Comparison of ENCODE assay signal across 1 cellular context in genomic region chr20:1392693-1393506, GRCh38.
TF ChIP-seq lines count a peak whose summit lies in the region.

Gene FKBP1A, minus strand, starts transcription at chr20:1393054. Its CDS starts 56 bp downstream, at chr20:1392998.

TF ChIP-seq in HepG2, 621 proteins besides CTCF, POLR2A, EP300 and RAD21 (continued from another document and continues in another):
- TF ChIP-seq, protein P1, sequence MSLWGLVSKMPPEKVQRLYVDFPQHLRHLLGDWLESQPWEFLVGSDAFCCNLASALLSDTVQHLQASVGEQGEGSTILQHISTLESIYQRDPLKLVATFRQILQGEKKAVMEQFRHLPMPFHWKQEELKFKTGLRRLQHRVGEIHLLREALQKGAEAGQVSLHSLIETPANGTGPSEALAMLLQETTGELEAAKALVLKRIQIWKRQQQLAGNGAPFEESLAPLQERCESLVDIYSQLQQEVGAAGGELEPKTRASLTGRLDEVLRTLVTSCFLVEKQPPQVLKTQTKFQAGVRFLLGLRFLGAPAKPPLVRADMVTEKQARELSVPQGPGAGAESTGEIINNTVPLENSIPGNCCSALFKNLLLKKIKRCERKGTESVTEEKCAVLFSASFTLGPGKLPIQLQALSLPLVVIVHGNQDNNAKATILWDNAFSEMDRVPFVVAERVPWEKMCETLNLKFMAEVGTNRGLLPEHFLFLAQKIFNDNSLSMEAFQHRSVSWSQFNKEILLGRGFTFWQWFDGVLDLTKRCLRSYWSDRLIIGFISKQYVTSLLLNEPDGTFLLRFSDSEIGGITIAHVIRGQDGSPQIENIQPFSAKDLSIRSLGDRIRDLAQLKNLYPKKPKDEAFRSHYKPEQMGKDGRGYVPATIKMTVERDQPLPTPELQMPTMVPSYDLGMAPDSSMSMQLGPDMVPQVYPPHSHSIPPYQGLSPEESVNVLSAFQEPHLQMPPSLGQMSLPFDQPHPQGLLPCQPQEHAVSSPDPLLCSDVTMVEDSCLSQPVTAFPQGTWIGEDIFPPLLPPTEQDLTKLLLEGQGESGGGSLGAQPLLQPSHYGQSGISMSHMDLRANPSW (CRISPR knock-in tag; IDR thresholded peaks at IDR 0.05; ENCODE audit: borderline replicate concordance): no peak
- TF ChIP-seq ATF2 (CRISPR knock-in tag; IDR thresholded peaks at IDR 0.05) (no peak; the same call in 1 of the 2 replicates), STAT5B (CRISPR knock-in tag; IDR thresholded peaks at IDR 0.05) (no peak), HDAC1 (CRISPR knock-in tag; IDR thresholded peaks at IDR 0.05) (peak; percentile 99), REPIN1 (CRISPR knock-in tag; IDR thresholded peaks at IDR 0.05; ENCODE audit: borderline replicate concordance, low read depth) (peak; percentile 44; the same call in 1 of the 2 replicates), CENPBD1 (CRISPR knock-in tag; IDR thresholded peaks at IDR 0.05; ENCODE audit: borderline replicate concordance, low read depth) (no peak), RFXAP (CRISPR knock-in tag; IDR thresholded peaks at IDR 0.05; ENCODE audit: borderline replicate concordance) (peak; percentile 68; the same call in 1 of the 2 replicates), ZFP1 (CRISPR knock-in tag; IDR thresholded peaks at IDR 0.05) (no peak), HMG20A (CRISPR knock-in tag; IDR thresholded peaks at IDR 0.05; ENCODE audit: borderline replicate concordance) (0 out of 2 replicates have a peak, but pooled peaks have one; percentile 25), ZNF749 (CRISPR knock-in tag; IDR thresholded peaks at IDR 0.05; ENCODE audit: borderline replicate concordance) (no peak), CENPX (CRISPR knock-in tag; IDR thresholded peaks at IDR 0.05) (no peak), SOX6 (IDR thresholded peaks at IDR 0.05) (no peak), SOX6 (CRISPR knock-in tag; IDR thresholded peaks at IDR 0.05) (peak; percentile 61), GRHL1 (CRISPR knock-in tag; conservative IDR thresholded peaks at IDR 0.05) (no peak), RNF2 (conservative IDR thresholded peaks at IDR 0.05; ENCODE audit: low read depth) (peak; percentile 62), ZNF407 (CRISPR knock-in tag; IDR thresholded peaks at IDR 0.05; ENCODE audit: not compliant biosample characterization) (no peak), NR2F1 (CRISPR knock-in tag; IDR thresholded peaks at IDR 0.05) (no peak), TARDBP (CRISPR knock-in tag; IDR thresholded peaks at IDR 0.05) (no peak; the same call in 1 of the 2 replicates), ZNF503 (CRISPR knock-in tag; IDR thresholded peaks at IDR 0.05) (no peak; the same call in 1 of the 2 replicates), ZNF251 (CRISPR knock-in tag; IDR thresholded peaks at IDR 0.05) (no peak), ZNF354B (CRISPR knock-in tag; IDR thresholded peaks at IDR 0.05) (no peak; the same call in 1 of the 2 replicates), SATB2 (CRISPR knock-in tag; IDR thresholded peaks at IDR 0.05) (no peak), ZSCAN25 (CRISPR knock-in tag; IDR thresholded peaks at IDR 0.05) (0 out of 2 replicates have a peak, but pooled peaks have one; percentile 56), TFDP1 (CRISPR knock-in tag; IDR thresholded peaks at IDR 0.05; ENCODE audit: borderline replicate concordance) (peak; percentile 64; the same call in 1 of the 2 replicates)
- TF ChIP-seq, protein P2, sequence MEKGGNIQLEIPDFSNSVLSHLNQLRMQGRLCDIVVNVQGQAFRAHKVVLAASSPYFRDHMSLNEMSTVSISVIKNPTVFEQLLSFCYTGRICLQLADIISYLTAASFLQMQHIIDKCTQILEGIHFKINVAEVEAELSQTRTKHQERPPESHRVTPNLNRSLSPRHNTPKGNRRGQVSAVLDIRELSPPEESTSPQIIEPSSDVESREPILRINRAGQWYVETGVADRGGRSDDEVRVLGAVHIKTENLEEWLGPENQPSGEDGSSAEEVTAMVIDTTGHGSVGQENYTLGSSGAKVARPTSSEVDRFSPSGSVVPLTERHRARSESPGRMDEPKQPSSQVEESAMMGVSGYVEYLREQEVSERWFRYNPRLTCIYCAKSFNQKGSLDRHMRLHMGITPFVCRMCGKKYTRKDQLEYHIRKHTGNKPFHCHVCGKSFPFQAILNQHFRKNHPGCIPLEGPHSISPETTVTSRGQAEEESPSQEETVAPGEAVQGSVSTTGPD (CRISPR knock-in tag; IDR thresholded peaks at IDR 0.05): no peak
- TF ChIP-seq, protein P3, sequence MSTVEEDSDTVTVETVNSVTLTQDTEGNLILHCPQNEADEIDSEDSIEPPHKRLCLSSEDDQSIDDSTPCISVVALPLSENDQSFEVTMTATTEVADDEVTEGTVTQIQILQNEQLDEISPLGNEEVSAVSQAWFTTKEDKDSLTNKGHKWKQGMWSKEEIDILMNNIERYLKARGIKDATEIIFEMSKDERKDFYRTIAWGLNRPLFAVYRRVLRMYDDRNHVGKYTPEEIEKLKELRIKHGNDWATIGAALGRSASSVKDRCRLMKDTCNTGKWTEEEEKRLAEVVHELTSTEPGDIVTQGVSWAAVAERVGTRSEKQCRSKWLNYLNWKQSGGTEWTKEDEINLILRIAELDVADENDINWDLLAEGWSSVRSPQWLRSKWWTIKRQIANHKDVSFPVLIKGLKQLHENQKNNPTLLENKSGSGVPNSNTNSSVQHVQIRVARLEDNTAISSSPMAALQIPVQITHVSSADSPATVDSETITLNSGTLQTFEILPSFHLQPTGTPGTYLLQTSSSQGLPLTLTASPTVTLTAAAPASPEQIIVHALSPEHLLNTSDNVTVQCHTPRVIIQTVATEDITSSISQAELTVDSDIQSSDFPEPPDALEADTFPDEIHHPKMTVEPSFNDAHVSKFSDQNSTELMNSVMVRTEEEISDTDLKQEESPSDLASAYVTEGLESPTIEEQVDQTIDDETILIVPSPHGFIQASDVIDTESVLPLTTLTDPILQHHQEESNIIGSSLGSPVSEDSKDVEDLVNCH (CRISPR knock-in tag; IDR thresholded peaks at IDR 0.05): peak; percentile 87; the same call in 1 of the 2 replicates
- TF ChIP-seq, protein P4, sequence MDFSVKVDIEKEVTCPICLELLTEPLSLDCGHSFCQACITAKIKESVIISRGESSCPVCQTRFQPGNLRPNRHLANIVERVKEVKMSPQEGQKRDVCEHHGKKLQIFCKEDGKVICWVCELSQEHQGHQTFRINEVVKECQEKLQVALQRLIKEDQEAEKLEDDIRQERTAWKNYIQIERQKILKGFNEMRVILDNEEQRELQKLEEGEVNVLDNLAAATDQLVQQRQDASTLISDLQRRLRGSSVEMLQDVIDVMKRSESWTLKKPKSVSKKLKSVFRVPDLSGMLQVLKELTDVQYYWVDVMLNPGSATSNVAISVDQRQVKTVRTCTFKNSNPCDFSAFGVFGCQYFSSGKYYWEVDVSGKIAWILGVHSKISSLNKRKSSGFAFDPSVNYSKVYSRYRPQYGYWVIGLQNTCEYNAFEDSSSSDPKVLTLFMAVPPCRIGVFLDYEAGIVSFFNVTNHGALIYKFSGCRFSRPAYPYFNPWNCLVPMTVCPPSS (IDR thresholded peaks at IDR 0.05): no peak
- TF ChIP-seq, protein P5, sequence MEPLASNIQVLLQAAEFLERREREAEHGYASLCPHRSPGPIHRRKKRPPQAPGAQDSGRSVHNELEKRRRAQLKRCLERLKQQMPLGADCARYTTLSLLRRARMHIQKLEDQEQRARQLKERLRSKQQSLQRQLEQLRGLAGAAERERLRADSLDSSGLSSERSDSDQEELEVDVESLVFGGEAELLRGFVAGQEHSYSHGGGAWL (CRISPR knock-in tag; IDR thresholded peaks at IDR 0.05): peak; percentile 94
